Comparison of ENCODE assay signal across 19 cellular contexts in genomic region chr3:35900079-35900478, GRCh38.
DNase-seq lines count a peak whose midpoint lies in the region; FAIRE-seq and TF ChIP-seq lines count a peak whose summit lies in the region.
"Had no signal": no experiment of that assay in that cellular context is flagged by ENCODE, and none has a peak within 500 bp of the region (broad histone marks: within the 10 kb centered on the region; RNA-seq: fewer than 3 reads in every experiment).

No MANE protein-coding gene starts in this region.

- no peak overlapping the region for H2BK20ac ChIP-seq in H1 (ENCODE audit: low read length)

- no peaks in the 10 kb centered on the region for H3K36me3 ChIP-seq in H1 (ENCODE audit: control insufficient read depth in 2 of 4, insufficient read depth in 4 of 4, low read length in 3 of 4)
- no peaks in the 10 kb centered on the region for H3K36me3 ChIP-seq in mesendoderm (ENCODE audit: control insufficient read depth, insufficient read depth, low read length)

- H4K5ac ChIP-seq in H1 (ENCODE audit: insufficient read length, low read depth, low read length) (no peak overlapping the region), mesendoderm (ENCODE audit: low read length) (no peak overlapping the region)

- H3K9ac ChIP-seq in H1 (replicated peaks in 1 of 4; ENCODE audit: extremely low read depth in 1 of 4, low read depth in 3 of 4, low read length in 3 of 4) = no peak overlapping the region
- H3K9ac ChIP-seq in mesendoderm (ENCODE audit: low read length) = no peak overlapping the region
- H3K9ac ChIP-seq: GM23248 had no signal

- no peak overlapping the region for H3K27ac ChIP-seq in H1 (ENCODE audit: low read depth, low read length)
- no peak overlapping the region for H3K27ac ChIP-seq in mesendoderm (ENCODE audit: low read depth, low read length)
- H3K27ac ChIP-seq: C4-2B, GM23248, HL-60 had no signal

- no peak for TF ChIP-seq CTCF in H1 (IDR thresholded peaks at IDR 0.05; ENCODE audit: control extremely low read depth in 1 of 3, insufficient read depth in 1 of 3, low read depth in 1 of 3, low read length in 3 of 3)
- TF ChIP-seq CTCF in Calu3 (IDR thresholded peaks at IDR 0.05; ENCODE audit: unreplicated experiment) = no peak

- no peak overlapping the region for H3K27ac Mint-ChIP-seq in Calu3 (ENCODE audit: unreplicated experiment)
- H3K27ac Mint-ChIP-seq: CD4-positive, alpha-beta T cell; H9 had no signal

- DNase-seq in NCI-H345 (lab: John Stamatoyannopoulos, UW) = peak; percentile 22
- no peak for DNase-seq in NCI-H345 treated with DMSO at 0.1 percent for 48 hours (lab: John Stamatoyannopoulos, UW; ENCODE audit: unreplicated experiment)
- DNase-seq in H1 (ENCODE audit: low read depth in 1 of 2, low spot score in 2 of 2) = no peak
- peak; percentile 77 for DNase-seq in mesendoderm
- no peak for DNase-seq in NCI-H2196 (lab: John Stamatoyannopoulos, UW; ENCODE audit: unreplicated experiment)
- DNase-seq in ACHN = no peak
- no peak for DNase-seq in Calu3
- DNase-seq: 8988T; AML-193; Caco-2; CD4-positive, alpha-beta T cell; DMS79; GDM1; GM23248; H9 had no signal

- H3K27me3 ChIP-seq in H1 (replicated peaks in 1 of 4; ENCODE audit: control insufficient read depth in 3 of 4, extremely low read depth in 1 of 4, insufficient read depth in 3 of 4, low read length in 3 of 4) (peaks cover 0 to 2% (median 0%) of the 10 kb centered on the region in 4 experiments; a peak in 1 of 7 replicates), mesendoderm (ENCODE audit: insufficient read depth, low read length, poor library complexity) (no peaks in the 10 kb centered on the region)

- H3K4me3 Mint-ChIP-seq in Calu3 (ENCODE audit: low read depth, unreplicated experiment) = no peak overlapping the region
- H3K4me3 Mint-ChIP-seq: CD4-positive, alpha-beta T cell; H9 had no signal

- H3K23ac ChIP-seq in H1 (ENCODE audit: insufficient read length) (no peak overlapping the region), mesendoderm (ENCODE audit: low read length) (no peak overlapping the region)

- TF ChIP-seq EP300 in H1 (IDR thresholded peaks at IDR 0.05; ENCODE audit: borderline replicate concordance in 1 of 2, low read depth in 2 of 2, low read length in 2 of 2) = no peak

- peaks cover 4% of the 10 kb centered on the region for H3K9me3 Mint-ChIP-seq in Calu3 (ENCODE audit: low read depth, unreplicated experiment)
- H3K9me3 Mint-ChIP-seq: CD4-positive, alpha-beta T cell had no signal

- peaks cover 0 to 4% of the 10 kb centered on the region in 2 experiments; a peak in 1 of 4 replicates for H3K9me3 ChIP-seq in H1 (ENCODE audit: insufficient read depth in 2 of 2, low read depth in 1 of 2, low read length in 1 of 2)

- no peaks in the 10 kb centered on the region for H3K36me3 Mint-ChIP-seq in Calu3 (ENCODE audit: insufficient read depth, unreplicated experiment)

- no peaks in the 10 kb centered on the region for H3K23me2 ChIP-seq in H1 (ENCODE audit: low read depth, low read length)

- H3K4me3 ChIP-seq in H1 (ENCODE audit: extremely low read depth in 1 of 4, insufficient read depth in 2 of 4, low read depth in 3 of 4, low read length in 4 of 4) (no peak overlapping the region), mesendoderm (ENCODE audit: low read length) (no peak overlapping the region)
- H3K4me3 ChIP-seq: GM23248 had no signal

- H3K79me2 ChIP-seq in H1 (ENCODE audit: control insufficient read depth in 1 of 2, insufficient read depth in 2 of 2, low read length in 2 of 2) = no peaks in the 10 kb centered on the region
- no peaks in the 10 kb centered on the region for H3K79me2 ChIP-seq in mesendoderm (ENCODE audit: control insufficient read depth, insufficient read depth, low read length)

- no peak overlapping the region for H3K14ac ChIP-seq in H1 (ENCODE audit: insufficient read length)

- intact Hi-C loops in Calu3 (cut with micrococcal nuclease; ENCODE audit: unreplicated experiment) = no loop called here

- H2BK5ac ChIP-seq in H1 (ENCODE audit: low read depth, low read length) (no peak overlapping the region), mesendoderm (ENCODE audit: low read length) (no peak overlapping the region)

- H3K4me2 ChIP-seq in H1 (ENCODE audit: insufficient read depth in 1 of 2, low read depth in 2 of 2, low read length in 2 of 2) = no peak overlapping the region
- no peak overlapping the region for H3K4me2 ChIP-seq in mesendoderm (ENCODE audit: low read length)

- H3K4me1 ChIP-seq in H1 (replicated peaks in 1 of 4; ENCODE audit: control insufficient read depth in 3 of 4, insufficient read depth in 4 of 4, low read length in 3 of 4) = no peaks in the 10 kb centered on the region; a peak in 1 of 7 replicates
- H3K4me1 ChIP-seq in mesendoderm (ENCODE audit: control insufficient read depth, low read depth, low read length) = peaks cover 2% of the 10 kb centered on the region

- POLR2A ChIA-PET in H1 (lab: Charles Lee; ENCODE audit: partially characterized antibody) = no interaction called here

- H2AK5ac ChIP-seq in H1 (ENCODE audit: low read depth, low read length) (no peak overlapping the region), mesendoderm (ENCODE audit: low read length) (no peak overlapping the region)

- no peak overlapping the region for H3K56ac ChIP-seq in H1 (replicated peaks; ENCODE audit: insufficient read length, low read depth, low read length)
- no peak overlapping the region for H3K56ac ChIP-seq in mesendoderm (ENCODE audit: low read length)

- H3K4me1 Mint-ChIP-seq in Calu3 (ENCODE audit: low read depth, unreplicated experiment) = no peaks in the 10 kb centered on the region

- CTCF ChIA-PET in H1 (lab: Charles Lee; ENCODE audit: partially characterized antibody) = no interaction called here
- CTCF ChIA-PET in Calu3 (lab: Charles Lee) = no interaction called here

- H4K20me1 ChIP-seq in H1 (replicated peaks in 1 of 2; ENCODE audit: control insufficient read depth in 1 of 2, insufficient read depth in 2 of 2, low read length in 2 of 2) = no peaks in the 10 kb centered on the region

- TF ChIP-seq POLR2A in H1 (IDR thresholded peaks at IDR 0.05; ENCODE audit: control extremely low read depth in 1 of 2, low read depth in 2 of 2, low read length in 2 of 2) = no peak

- H2BK15ac ChIP-seq in H1 (ENCODE audit: low read length) = no peak overlapping the region
- no peak overlapping the region for H2BK15ac ChIP-seq in mesendoderm (replicated peaks; ENCODE audit: low read depth)

- 75% methylated on average over 3 of the region's 3 CpGs; no CpG with 5 or more reads in 1 of the 2 experiments for WGBS in H1 (ENCODE audit: extremely low coverage in 1 of 2, insufficient coverage in 1 of 2, insufficient read length in 1 of 2, insufficient replicate concordance in 2 of 2, low coverage in 1 of 2, low lambda C conversion rate in 2 of 2, missing lambda C conversion rate in 1 of 2), 2 experiments
- WGBS in mesendoderm (ENCODE audit: extremely low coverage, insufficient coverage, low lambda C conversion rate) = no CpG with 5 or more reads among the region's 3 CpGs

- H4K8ac ChIP-seq in H1 (ENCODE audit: extremely low read depth, insufficient read depth, low read length) = no peak overlapping the region
- no peak overlapping the region for H4K8ac ChIP-seq in mesendoderm (ENCODE audit: low read depth, low read length)

- H3K18ac ChIP-seq in H1 (ENCODE audit: extremely low read depth, low read length) (no peak overlapping the region), mesendoderm (ENCODE audit: low read length) (no peak overlapping the region)

- BruUV-seq in Calu3 (replicated peaks; lab: Mats Ljungman, UMichigan) = no TSS peak

- H2BK12ac ChIP-seq in H1 (ENCODE audit: low read depth, low read length) = no peak overlapping the region

- H2BK120ac ChIP-seq in H1 (replicated peaks; ENCODE audit: low read depth, low read length) = no peak overlapping the region
- H2BK120ac ChIP-seq in mesendoderm (ENCODE audit: low read depth, low read length) = no peak overlapping the region

- no peak for FAIRE-seq in H1 (lab: Jason Lieb, UNC)
- FAIRE-seq: GM12892, GM18507 had no signal

- no peaks in the 10 kb centered on the region for H3K27me3 Mint-ChIP-seq in Calu3 (ENCODE audit: unreplicated experiment)
- H3K27me3 Mint-ChIP-seq: CD4-positive, alpha-beta T cell had no signal

- TF ChIP-seq RAD21 in H1 (IDR thresholded peaks at IDR 0.05 in 1 of 2, conservative IDR thresholded peaks at IDR 0.05 in 1 of 2; ENCODE audit: low read depth in 2 of 2, low read length in 2 of 2) = no peak

- no peak overlapping the region for H2AFZ ChIP-seq in H1 (ENCODE audit: low read length)
- H2AFZ ChIP-seq: GM23248 had no signal

- no peak overlapping the region for H4K91ac ChIP-seq in H1 (replicated peaks; ENCODE audit: insufficient read length, low read length)

- in situ Hi-C loops in ACHN (cut with HindIII; ENCODE audit: low pct_ligation_motif_present, low pct_unique_long_range_greater_than_20kb, low sequenced_read_pairs) = no loop called here

- no peak overlapping the region for H3K4ac ChIP-seq in H1 (replicated peaks; ENCODE audit: insufficient read length, low read depth, low read length)
- H3K4ac ChIP-seq in mesendoderm (ENCODE audit: low read depth, low read length) = no peak overlapping the region

- H3K79me1 ChIP-seq in H1 (ENCODE audit: low read depth, low read length) = no peaks in the 10 kb centered on the region
- no peaks in the 10 kb centered on the region for H3K79me1 ChIP-seq in mesendoderm (ENCODE audit: low read length)

TF ChIP-seq in H1, 55 proteins besides CTCF, POLR2A, EP300 and RAD21:
- TF ChIP-seq ZNF274 (IDR thresholded peaks at IDR 0.05; ENCODE audit: borderline replicate concordance, extremely low read depth, low read length) (no peak), RXRA (IDR thresholded peaks at IDR 0.05; ENCODE audit: insufficient read depth, low read depth, low read length) (no peak), FOSL1 (IDR thresholded peaks at IDR 0.05; ENCODE audit: insufficient read depth, low read depth, low read length) (no peak), JUND (IDR thresholded peaks at IDR 0.05; ENCODE audit: low read length) (no peak), TEAD4 (IDR thresholded peaks at IDR 0.05; ENCODE audit: low read depth, low read length) (peak; percentile 60; the same call in 1 of the 2 replicates), MAFK (IDR thresholded peaks at IDR 0.05; ENCODE audit: low read depth, low read length) (no peak), KDM1A (IDR thresholded peaks at IDR 0.05; ENCODE audit: borderline replicate concordance, low read length) (no peak)

Comparison
In these comparisons a context has a peak if more than half of its experiments do, and no peak if none do; other contexts are left out.
1. DNase-seq: peak in NCI-H345 (single experiment) and mesendoderm (single experiment); none in NCI-H345 treated with DMSO at 0.1 percent for 48 hours (single experiment), H1 (0 of 2), NCI-H2196 (single experiment), ACHN (single experiment) and Calu3 (single experiment).